In genomic region chr6:138590796-138591709, GRCh38 we compare ENCODE assay signal across 8 cellular contexts.
DNase-seq lines count a peak whose midpoint lies in the region; ATAC-seq and TF ChIP-seq lines count a peak whose summit lies in the region.

No MANE protein-coding gene starts in this region.

- ATAC-seq in natural killer cell (peak in 2 of 3 donors; percentile 48 to 58), HG02840 (IDR thresholded peaks at IDR 0.05; ENCODE audit: low FRiP score, unreplicated experiment) (no peak)

- H3K27ac Mint-ChIP-seq in HFFc6, result peak overlapping the region; percentile 98
- H3K27ac Mint-ChIP-seq in activated CD4-positive, alpha-beta T cell treated with anti-CD3 and anti-CD28 coated beads, Interleukin-2, amount 10 ng/mL, durations not matched to agents 7 days and 5 days, result peak overlapping the region; percentile 10
- H3K27ac Mint-ChIP-seq in natural killer cell, result no peak overlapping the region

- intact Hi-C loops in natural killer cell (cut with micrococcal nuclease), result loop anchor here (1.0 kb wide), 1 partner anchor 475 kb away; no protein-coding TSS in a partner anchor

- CTCF ChIA-PET in activated CD4-positive, alpha-beta T cell treated with anti-CD3 and anti-CD28 coated beads, Interleukin-2, amount 10 ng/mL, durations not matched to agents 7 days and 5 days (lab: Charles Lee), result interaction anchor here (1.3 kb wide), 1 partner anchor 10 kb away, joined by 3 read pairs; no protein-coding TSS in a partner anchor

- DNase-seq in DMS53 (lab: John Stamatoyannopoulos, UW), result peak; percentile 76
- DNase-seq in HFFc6, result peak; percentile 69
- DNase-seq in NCI-H345 treated with DMSO at 0.1 percent for 48 hours (lab: John Stamatoyannopoulos, UW; ENCODE audit: unreplicated experiment), result peak; percentile 51
- peak; percentile 58 for DNase-seq in activated CD4-positive, alpha-beta T cell treated with anti-CD3 and anti-CD28 coated beads, Interleukin-2, amount 10 ng/mL, durations not matched to agents 7 days and 5 days
- DNase-seq in fibroblast of gingiva (ENCODE audit: low read depth), result peak; percentile 65
- DNase-seq in natural killer cell, result no peak
- DNase-seq in GF-D8 (lab: John Stamatoyannopoulos, UW), result no peak

- TF ChIP-seq CTCF in HFFc6 (IDR thresholded peaks at IDR 0.05), result peak; percentile 95
- peak; percentile 91 for TF ChIP-seq CTCF in natural killer cell (IDR thresholded peaks at IDR 0.05)

- POLR2A ChIA-PET in activated CD4-positive, alpha-beta T cell treated with anti-CD3 and anti-CD28 coated beads, Interleukin-2, amount 10 ng/mL, durations not matched to agents 7 days and 5 days (lab: Charles Lee), result no interaction called here

- H3K4me3 Mint-ChIP-seq in HFFc6 (no peak overlapping the region), natural killer cell (no peak overlapping the region)
- H3K4me3 Mint-ChIP-seq in activated CD4-positive, alpha-beta T cell treated with anti-CD3 and anti-CD28 coated beads, Interleukin-2, amount 10 ng/mL, durations not matched to agents 7 days and 5 days, result no peak overlapping the region

- H3K36me3 Mint-ChIP-seq in HFFc6 (ENCODE audit: low read depth) (no peaks in the 10 kb centered on the region; the same call in 1 of the 2 replicates), natural killer cell (no peaks in the 10 kb centered on the region)
- H3K36me3 Mint-ChIP-seq in activated CD4-positive, alpha-beta T cell treated with anti-CD3 and anti-CD28 coated beads, Interleukin-2, amount 10 ng/mL, durations not matched to agents 7 days and 5 days (ENCODE audit: low read depth), result no peaks in the 10 kb centered on the region

- H3K27me3 Mint-ChIP-seq in HFFc6 (ENCODE audit: insufficient read depth) (peaks cover 2% of the 10 kb centered on the region), natural killer cell (ENCODE audit: low read depth in 2 of 2) (peaks cover 0 to 2% of the 10 kb centered on the region in 2 donors)
- no peaks in the 10 kb centered on the region for H3K27me3 Mint-ChIP-seq in activated CD4-positive, alpha-beta T cell treated with anti-CD3 and anti-CD28 coated beads, Interleukin-2, amount 10 ng/mL, durations not matched to agents 7 days and 5 days

- H3K9me3 Mint-ChIP-seq in HFFc6, result no peaks in the 10 kb centered on the region
- no peaks in the 10 kb centered on the region for H3K9me3 Mint-ChIP-seq in activated CD4-positive, alpha-beta T cell treated with anti-CD3 and anti-CD28 coated beads, Interleukin-2, amount 10 ng/mL, durations not matched to agents 7 days and 5 days
- no peaks in the 10 kb centered on the region for H3K9me3 Mint-ChIP-seq in natural killer cell

- peaks cover 59% of the 10 kb centered on the region for H3K4me1 Mint-ChIP-seq in HFFc6 (ENCODE audit: low read depth)
- peaks cover 39% of the 10 kb centered on the region for H3K4me1 Mint-ChIP-seq in activated CD4-positive, alpha-beta T cell treated with anti-CD3 and anti-CD28 coated beads, Interleukin-2, amount 10 ng/mL, durations not matched to agents 7 days and 5 days
- peaks cover 14 to 24% of the 10 kb centered on the region in 2 donors for H3K4me1 Mint-ChIP-seq in natural killer cell

Comparison
In these comparisons a context has a peak if more than half of its experiments do, and no peak if none do; other contexts are left out.
1. DNase-seq: peak in DMS53 (single experiment), HFFc6 (single experiment), NCI-H345 treated with DMSO at 0.1 percent for 48 hours (single experiment), activated CD4-positive, alpha-beta T cell treated with anti-CD3 and anti-CD28 coated beads, Interleukin-2, amount 10 ng/mL, durations not matched to agents 7 days and 5 days (single experiment) and fibroblast of gingiva (single experiment); none in natural killer cell (single experiment) and GF-D8 (single experiment).
2. H3K27ac Mint-ChIP-seq: peak in HFFc6 (single experiment) and activated CD4-positive, alpha-beta T cell treated with anti-CD3 and anti-CD28 coated beads, Interleukin-2, amount 10 ng/mL, durations not matched to agents 7 days and 5 days (single experiment); none in natural killer cell (0 of 2).